Comparison of ENCODE assay signal across 25 cellular contexts in genomic region chr4:158291334-158292055, GRCh38.
"Had no signal": no experiment of that assay in that cellular context is flagged by ENCODE, and none has a peak within 500 bp of the region (broad histone marks: within the 10 kb centered on the region; RNA-seq: fewer than 3 reads in every experiment).

No MANE protein-coding gene starts in this region.

- H3K36me3 Mint-ChIP-seq: memory B cell; natural killer cell; stimulated activated effector memory CD8-positive, alpha-beta T cell treated with anti-CD3 and anti-CD28 coated beads, Interleukin-12 subunit alpha, Interleukin-12 subunit beta, amount 100 ng/mL, for 72 hours had no signal

- H3K9me3 ChIP-seq: gastrocnemius medialis, neutrophil, pancreas, thoracic aorta, uterus had no signal

- DNase-seq: dorsolateral prefrontal cortex; effector CD4-positive, alpha-beta T cell; foreskin fibroblast; gastrocnemius medialis; head of caudate nucleus; natural killer cell; stimulated activated CD4-positive, alpha-beta T cell treated with anti-CD3 and anti-CD28 coated beads, Interleukin-2, amount 100 ng/mL, for 24 hours; stimulated activated CD4-positive, alpha-beta T cell treated with anti-CD3 and anti-CD28 coated beads, Interleukin-4, amount 100 ng/mL, for 24 hours; stimulated activated naive CD4-positive, alpha-beta T cell treated with Interleukin-2 at 50 U/mL for 16 hours; substantia nigra; uterus had no signal

- H3K27ac ChIP-seq: dorsolateral prefrontal cortex, epithelial cell of prostate, gastrocnemius medialis, neutrophil, pancreas, thoracic aorta, tibial nerve, upper lobe of left lung, uterus had no signal

- H3K4me3 Mint-ChIP-seq: memory B cell; natural killer cell; stimulated activated effector memory CD8-positive, alpha-beta T cell treated with anti-CD3 and anti-CD28 coated beads, Interleukin-12 subunit alpha, Interleukin-12 subunit beta, amount 100 ng/mL, for 72 hours had no signal

- H3K27me3 Mint-ChIP-seq: progenitor cell of endocrine pancreas had no signal

- ATAC-seq: esophagus mucosa; gastrocnemius medialis; left lobe of liver; natural killer cell; pancreas; sciatic nerve; stimulated activated effector memory CD8-positive, alpha-beta T cell treated with anti-CD3 and anti-CD28 coated beads, Interleukin-12 subunit alpha, Interleukin-12 subunit beta, amount 100 ng/mL, for 72 hours had no signal

- H3K4me3 ChIP-seq: dorsolateral prefrontal cortex, gastrocnemius medialis, lung, pancreas, smooth muscle cell, thoracic aorta, tibial nerve, upper lobe of left lung, uterus had no signal

- H3K9me3 Mint-ChIP-seq: natural killer cell had no signal

- H3K27me3 ChIP-seq: gastrocnemius medialis, neutrophil, pancreas, tibial nerve, upper lobe of left lung, uterus had no signal

- H3K4me1 ChIP-seq: gastrocnemius medialis, pancreas, tibial nerve, upper lobe of left lung, uterus had no signal

- H3K27ac Mint-ChIP-seq: memory B cell; natural killer cell; progenitor cell of endocrine pancreas; stimulated activated effector memory CD8-positive, alpha-beta T cell treated with anti-CD3 and anti-CD28 coated beads, Interleukin-12 subunit alpha, Interleukin-12 subunit beta, amount 100 ng/mL, for 72 hours had no signal

- H3K4me1 Mint-ChIP-seq: memory B cell; natural killer cell; stimulated activated effector memory CD8-positive, alpha-beta T cell treated with anti-CD3 and anti-CD28 coated beads, Interleukin-12 subunit alpha, Interleukin-12 subunit beta, amount 100 ng/mL, for 72 hours had no signal

- H3K36me3 ChIP-seq: gastrocnemius medialis, neutrophil, pancreas, thoracic aorta, tibial nerve, upper lobe of left lung, uterus had no signal

- H3K4me2 ChIP-seq: smooth muscle cell had no signal
